ENCODE assay signal across 17 cellular contexts in genomic region chr9:105973811-105974407, GRCh38.
DNase-seq lines count a peak whose midpoint lies in the region; TF ChIP-seq lines count a peak whose summit lies in the region.
"Had no signal": no experiment of that assay in that cellular context is flagged by ENCODE, and none has a peak within 500 bp of the region (broad histone marks: within the 10 kb centered on the region; RNA-seq: fewer than 3 reads in every experiment).

No MANE protein-coding gene starts in this region.

- H3K27me3 Mint-ChIP-seq in endodermal cell (ENCODE audit: insufficient read depth) (peaks cover 10% of the 10 kb centered on the region), immature natural killer cell (ENCODE audit: low read depth in 3 of 3) (no peaks in the 10 kb centered on the region)
- H3K27me3 Mint-ChIP-seq: activated CD4-positive, alpha-beta memory T cell treated with anti-CD3 and anti-CD28 coated beads for 36 hours; activated naive CD8-positive, alpha-beta T cell treated with anti-CD3 and anti-CD28 coated beads for 36 hours; CD4-positive, alpha-beta memory T cell; stimulated activated naive CD8-positive, alpha-beta T cell treated with anti-CD3 and anti-CD28 coated beads, Interleukin-15, Interleukin-2, amounts not matched to agents 100 ng/mL and 50 ng/mL, for 24 hours had no signal

- H3K9me3 Mint-ChIP-seq in endodermal cell (no peaks in the 10 kb centered on the region), immature natural killer cell (peaks cover 0 to 2% (median 0%) of the 10 kb centered on the region in 6 donors)
- H3K9me3 Mint-ChIP-seq: activated CD4-positive, alpha-beta memory T cell treated with anti-CD3 and anti-CD28 coated beads for 36 hours; activated naive CD8-positive, alpha-beta T cell treated with anti-CD3 and anti-CD28 coated beads for 36 hours; stimulated activated naive CD8-positive, alpha-beta T cell treated with anti-CD3 and anti-CD28 coated beads, Interleukin-15, Interleukin-2, amounts not matched to agents 100 ng/mL and 50 ng/mL, for 24 hours had no signal

- no peaks in the 10 kb centered on the region for H3K4me1 ChIP-seq in NT2/D1 (ENCODE audit: insufficient read depth, insufficient read length)
- peaks cover 42% of the 10 kb centered on the region for H3K4me1 ChIP-seq in endodermal cell (ENCODE audit: control insufficient read depth, insufficient read depth, low read length)
- peaks cover 86% of the 10 kb centered on the region for H3K4me1 ChIP-seq in neuron (ENCODE audit: insufficient read depth, low read length)

- H3K27ac ChIP-seq in endodermal cell (ENCODE audit: low read depth, low read length) = peak overlapping the region; percentile 91

- 94 to 100% methylated on average over 1 of the region's 3 CpGs for WGBS in endodermal cell (ENCODE audit: insufficient coverage in 1 of 2, insufficient read length in 1 of 2), 2 experiments

- no peaks in the 10 kb centered on the region for H3K27me3 ChIP-seq in NT2/D1 (ENCODE audit: insufficient read depth, insufficient read length)
- no peaks in the 10 kb centered on the region for H3K27me3 ChIP-seq in endodermal cell (ENCODE audit: control insufficient read depth, insufficient read depth, low read length, poor library complexity, severe bottlenecking)
- H3K27me3 ChIP-seq in neuron (ENCODE audit: insufficient read depth, low read length) = no peaks in the 10 kb centered on the region

- H3K27ac Mint-ChIP-seq in endodermal cell (no peak overlapping the region), immature natural killer cell (no peak overlapping the region)
- H3K27ac Mint-ChIP-seq: activated CD4-positive, alpha-beta memory T cell treated with anti-CD3 and anti-CD28 coated beads for 36 hours; activated naive CD8-positive, alpha-beta T cell treated with anti-CD3 and anti-CD28 coated beads for 36 hours; CD4-positive, alpha-beta memory T cell; stimulated activated naive CD8-positive, alpha-beta T cell treated with anti-CD3 and anti-CD28 coated beads, Interleukin-15, Interleukin-2, amounts not matched to agents 100 ng/mL and 50 ng/mL, for 24 hours had no signal

- H3K4me3 Mint-ChIP-seq in endodermal cell (no peak overlapping the region), immature natural killer cell (no peak overlapping the region)
- H3K4me3 Mint-ChIP-seq: activated CD4-positive, alpha-beta memory T cell treated with anti-CD3 and anti-CD28 coated beads for 36 hours; activated naive CD8-positive, alpha-beta T cell treated with anti-CD3 and anti-CD28 coated beads for 36 hours; CD4-positive, alpha-beta memory T cell; stimulated activated naive CD8-positive, alpha-beta T cell treated with anti-CD3 and anti-CD28 coated beads, Interleukin-15, Interleukin-2, amounts not matched to agents 100 ng/mL and 50 ng/mL, for 24 hours had no signal

- H3K9ac ChIP-seq in NT2/D1 (ENCODE audit: insufficient read length, low read depth) = no peak overlapping the region
- no peak overlapping the region for H3K9ac ChIP-seq in endodermal cell (ENCODE audit: extremely low read depth, low read length, poor library complexity, severe bottlenecking)

- H3K36me3 Mint-ChIP-seq in endodermal cell (ENCODE audit: low read depth) (no peaks in the 10 kb centered on the region), immature natural killer cell (no peaks in the 10 kb centered on the region)
- H3K36me3 Mint-ChIP-seq: activated CD4-positive, alpha-beta memory T cell treated with anti-CD3 and anti-CD28 coated beads for 36 hours; activated naive CD8-positive, alpha-beta T cell treated with anti-CD3 and anti-CD28 coated beads for 36 hours; CD4-positive, alpha-beta memory T cell had no signal

- no peak overlapping the region for H2AFZ ChIP-seq in neuron (ENCODE audit: low read depth, low read length)

- no peaks in the 10 kb centered on the region for H3K36me3 ChIP-seq in NT2/D1 (ENCODE audit: insufficient read depth, insufficient read length, low read length)
- no peaks in the 10 kb centered on the region for H3K36me3 ChIP-seq in endodermal cell (ENCODE audit: control insufficient read depth, insufficient read depth, low read length)
- H3K36me3 ChIP-seq in neuron (ENCODE audit: insufficient read depth, low read length) = no peaks in the 10 kb centered on the region

- H3K4me1 Mint-ChIP-seq in endodermal cell (peaks cover 53% of the 10 kb centered on the region), immature natural killer cell (no peaks in the 10 kb centered on the region)
- H3K4me1 Mint-ChIP-seq: activated naive CD8-positive, alpha-beta T cell treated with anti-CD3 and anti-CD28 coated beads for 36 hours; CD4-positive, alpha-beta memory T cell had no signal

- DNase-seq in AG10803 (ENCODE audit: low read depth) (peak; percentile 75), NT2/D1 (ENCODE audit: low read depth, low spot score) (peak; percentile 23), endodermal cell (no peak), immature natural killer cell (no peak), T1000 (lab: John Stamatoyannopoulos, UW) (no peak), NCI-H524 (lab: John Stamatoyannopoulos, UW) (no peak)
- DNase-seq in activated naive CD4-positive, alpha-beta T cell treated with Interleukin-2 at 50 U/mL for 16 hours = no peak
- DNase-seq: activated CD4-positive, alpha-beta memory T cell treated with anti-CD3 and anti-CD28 coated beads for 36 hours; activated naive CD8-positive, alpha-beta T cell treated with anti-CD3 and anti-CD28 coated beads for 36 hours; CD4-positive, alpha-beta memory T cell; cerebellar nuclear complex; kidney glomerular epithelial cell; NCI-H1417 treated with DMSO at 0.1 percent for 48 hours; nucleus accumbens; T-helper 1 cell had no signal

- H3K9me3 ChIP-seq in NT2/D1 (ENCODE audit: insufficient read depth, low read length) (no peaks in the 10 kb centered on the region), endodermal cell (ENCODE audit: control insufficient read depth, low read length) (no peaks in the 10 kb centered on the region), neuron (ENCODE audit: low read length) (no peaks in the 10 kb centered on the region)

- H3K4me3 ChIP-seq in AG10803 (ENCODE audit: low read length) (no peak overlapping the region), NT2/D1 (ENCODE audit: insufficient read length, low read depth) (no peak overlapping the region), endodermal cell (ENCODE audit: low read length) (no peak overlapping the region), neuron (ENCODE audit: low read length) (peak overlapping the region; percentile 16)

- no peak for TF ChIP-seq CTCF in AG10803 (conservative IDR thresholded peaks at IDR 0.05; ENCODE audit: low read length)
- TF ChIP-seq CTCF in endodermal cell (conservative IDR thresholded peaks at IDR 0.05) = no peak

Comparison
In these comparisons a context has a peak if more than half of its experiments do, and no peak if none do; other contexts are left out.
1. DNase-seq: peak in AG10803 (single experiment) and NT2/D1 (single experiment); none in endodermal cell (single experiment), immature natural killer cell (0 of 3), activated naive CD4-positive, alpha-beta T cell treated with Interleukin-2 at 50 U/mL for 16 hours (single experiment), T1000 (single experiment) and NCI-H524 (0 of 2).